ENCODE assay signal across 2 cellular contexts in genomic region chr2:156476021-156476420, GRCh38.
TF ChIP-seq lines count a peak whose summit lies in the region.

No MANE protein-coding gene starts in this region.

TF ChIP-seq in IMR-90, 13 proteins besides CTCF, POLR2A, EP300 and RAD21:
- TF ChIP-seq MAZ (IDR thresholded peaks at IDR 0.05; ENCODE audit: borderline replicate concordance, low read depth, low read length) (no peak), CEBPB (IDR thresholded peaks at IDR 0.05; ENCODE audit: low read depth, low read length) (no peak), RCOR1 (IDR thresholded peaks at IDR 0.05; ENCODE audit: insufficient replicate concordance, low read length) (no peak), FOS (IDR thresholded peaks at IDR 0.05; ENCODE audit: low read depth, low read length) (no peak), RFX5 (IDR thresholded peaks at IDR 0.05; ENCODE audit: low read depth, low read length) (no peak), CHD1 (IDR thresholded peaks at IDR 0.05; ENCODE audit: low read depth, low read length) (no peak), NFE2L2 (IDR thresholded peaks at IDR 0.05; ENCODE audit: low read depth, low read length) (no peak), MAFK (IDR thresholded peaks at IDR 0.05; ENCODE audit: low read depth, low read length) (no peak), BHLHE40 (IDR thresholded peaks at IDR 0.05; ENCODE audit: low read depth, low read length) (no peak), MXI1 (IDR thresholded peaks at IDR 0.05; ENCODE audit: borderline replicate concordance, low read depth, low read length) (no peak), SMC3 (IDR thresholded peaks at IDR 0.05; ENCODE audit: low read depth, low read length) (no peak), USF2 (IDR thresholded peaks at IDR 0.05; ENCODE audit: low read depth, low read length) (no peak)
- TF ChIP-seq, protein P1, sequence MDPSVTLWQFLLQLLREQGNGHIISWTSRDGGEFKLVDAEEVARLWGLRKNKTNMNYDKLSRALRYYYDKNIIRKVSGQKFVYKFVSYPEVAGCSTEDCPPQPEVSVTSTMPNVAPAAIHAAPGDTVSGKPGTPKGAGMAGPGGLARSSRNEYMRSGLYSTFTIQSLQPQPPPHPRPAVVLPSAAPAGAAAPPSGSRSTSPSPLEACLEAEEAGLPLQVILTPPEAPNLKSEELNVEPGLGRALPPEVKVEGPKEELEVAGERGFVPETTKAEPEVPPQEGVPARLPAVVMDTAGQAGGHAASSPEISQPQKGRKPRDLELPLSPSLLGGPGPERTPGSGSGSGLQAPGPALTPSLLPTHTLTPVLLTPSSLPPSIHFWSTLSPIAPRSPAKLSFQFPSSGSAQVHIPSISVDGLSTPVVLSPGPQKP (IDR thresholded peaks at IDR 0.05; ENCODE audit: borderline replicate concordance, low read depth, low read length), result no peak

TF ChIP-seq in WTC11, 78 proteins besides CTCF, POLR2A, EP300 and RAD21:
- TF ChIP-seq PRRX2 (CRISPR knock-in tag; IDR thresholded peaks at IDR 0.05) (no peak), ZNF317 (CRISPR knock-in tag; IDR thresholded peaks at IDR 0.05; ENCODE audit: borderline replicate concordance, low read depth) (no peak), ZNF425 (CRISPR knock-in tag; conservative IDR thresholded peaks at IDR 0.05) (no peak), RELA (CRISPR knock-in tag; IDR thresholded peaks at IDR 0.05; ENCODE audit: borderline replicate concordance) (no peak), ZMAT4 (CRISPR knock-in tag; IDR thresholded peaks at IDR 0.05) (no peak), ZNF416 (CRISPR knock-in tag; IDR thresholded peaks at IDR 0.05) (no peak), JAZF1 (CRISPR knock-in tag; IDR thresholded peaks at IDR 0.05) (no peak), NR1H2 (CRISPR knock-in tag; IDR thresholded peaks at IDR 0.05) (no peak), NR3C1 (CRISPR knock-in tag; conservative IDR thresholded peaks at IDR 0.05; ENCODE audit: low read depth) (no peak), ERG (CRISPR knock-in tag; IDR thresholded peaks at IDR 0.05) (no peak), ZNF138 (CRISPR knock-in tag; conservative IDR thresholded peaks at IDR 0.05) (no peak), ZNF396 (CRISPR knock-in tag; IDR thresholded peaks at IDR 0.05; ENCODE audit: borderline replicate concordance) (no peak), ATF6 (CRISPR knock-in tag; IDR thresholded peaks at IDR 0.05) (no peak), ZNF121 (CRISPR knock-in tag; IDR thresholded peaks at IDR 0.05) (no peak), FOXJ3 (CRISPR knock-in tag; IDR thresholded peaks at IDR 0.05; ENCODE audit: borderline replicate concordance) (no peak), NFYB (CRISPR knock-in tag; conservative IDR thresholded peaks at IDR 0.05; ENCODE audit: low read depth) (no peak)
- TF ChIP-seq, protein P2, sequence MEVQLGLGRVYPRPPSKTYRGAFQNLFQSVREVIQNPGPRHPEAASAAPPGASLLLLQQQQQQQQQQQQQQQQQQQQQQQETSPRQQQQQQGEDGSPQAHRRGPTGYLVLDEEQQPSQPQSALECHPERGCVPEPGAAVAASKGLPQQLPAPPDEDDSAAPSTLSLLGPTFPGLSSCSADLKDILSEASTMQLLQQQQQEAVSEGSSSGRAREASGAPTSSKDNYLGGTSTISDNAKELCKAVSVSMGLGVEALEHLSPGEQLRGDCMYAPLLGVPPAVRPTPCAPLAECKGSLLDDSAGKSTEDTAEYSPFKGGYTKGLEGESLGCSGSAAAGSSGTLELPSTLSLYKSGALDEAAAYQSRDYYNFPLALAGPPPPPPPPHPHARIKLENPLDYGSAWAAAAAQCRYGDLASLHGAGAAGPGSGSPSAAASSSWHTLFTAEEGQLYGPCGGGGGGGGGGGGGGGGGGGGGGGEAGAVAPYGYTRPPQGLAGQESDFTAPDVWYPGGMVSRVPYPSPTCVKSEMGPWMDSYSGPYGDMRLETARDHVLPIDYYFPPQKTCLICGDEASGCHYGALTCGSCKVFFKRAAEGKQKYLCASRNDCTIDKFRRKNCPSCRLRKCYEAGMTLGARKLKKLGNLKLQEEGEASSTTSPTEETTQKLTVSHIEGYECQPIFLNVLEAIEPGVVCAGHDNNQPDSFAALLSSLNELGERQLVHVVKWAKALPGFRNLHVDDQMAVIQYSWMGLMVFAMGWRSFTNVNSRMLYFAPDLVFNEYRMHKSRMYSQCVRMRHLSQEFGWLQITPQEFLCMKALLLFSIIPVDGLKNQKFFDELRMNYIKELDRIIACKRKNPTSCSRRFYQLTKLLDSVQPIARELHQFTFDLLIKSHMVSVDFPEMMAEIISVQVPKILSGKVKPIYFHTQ (CRISPR knock-in tag; IDR thresholded peaks at IDR 0.05), result no peak
- TF ChIP-seq, protein P3, sequence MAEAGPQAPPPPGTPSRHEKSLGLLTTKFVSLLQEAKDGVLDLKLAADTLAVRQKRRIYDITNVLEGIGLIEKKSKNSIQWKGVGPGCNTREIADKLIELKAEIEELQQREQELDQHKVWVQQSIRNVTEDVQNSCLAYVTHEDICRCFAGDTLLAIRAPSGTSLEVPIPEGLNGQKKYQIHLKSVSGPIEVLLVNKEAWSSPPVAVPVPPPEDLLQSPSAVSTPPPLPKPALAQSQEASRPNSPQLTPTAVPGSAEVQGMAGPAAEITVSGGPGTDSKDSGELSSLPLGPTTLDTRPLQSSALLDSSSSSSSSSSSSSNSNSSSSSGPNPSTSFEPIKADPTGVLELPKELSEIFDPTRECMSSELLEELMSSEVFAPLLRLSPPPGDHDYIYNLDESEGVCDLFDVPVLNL (CRISPR knock-in tag; IDR thresholded peaks at IDR 0.05; ENCODE audit: borderline replicate concordance, low read depth), result no peak
- TF ChIP-seq, protein P4, sequence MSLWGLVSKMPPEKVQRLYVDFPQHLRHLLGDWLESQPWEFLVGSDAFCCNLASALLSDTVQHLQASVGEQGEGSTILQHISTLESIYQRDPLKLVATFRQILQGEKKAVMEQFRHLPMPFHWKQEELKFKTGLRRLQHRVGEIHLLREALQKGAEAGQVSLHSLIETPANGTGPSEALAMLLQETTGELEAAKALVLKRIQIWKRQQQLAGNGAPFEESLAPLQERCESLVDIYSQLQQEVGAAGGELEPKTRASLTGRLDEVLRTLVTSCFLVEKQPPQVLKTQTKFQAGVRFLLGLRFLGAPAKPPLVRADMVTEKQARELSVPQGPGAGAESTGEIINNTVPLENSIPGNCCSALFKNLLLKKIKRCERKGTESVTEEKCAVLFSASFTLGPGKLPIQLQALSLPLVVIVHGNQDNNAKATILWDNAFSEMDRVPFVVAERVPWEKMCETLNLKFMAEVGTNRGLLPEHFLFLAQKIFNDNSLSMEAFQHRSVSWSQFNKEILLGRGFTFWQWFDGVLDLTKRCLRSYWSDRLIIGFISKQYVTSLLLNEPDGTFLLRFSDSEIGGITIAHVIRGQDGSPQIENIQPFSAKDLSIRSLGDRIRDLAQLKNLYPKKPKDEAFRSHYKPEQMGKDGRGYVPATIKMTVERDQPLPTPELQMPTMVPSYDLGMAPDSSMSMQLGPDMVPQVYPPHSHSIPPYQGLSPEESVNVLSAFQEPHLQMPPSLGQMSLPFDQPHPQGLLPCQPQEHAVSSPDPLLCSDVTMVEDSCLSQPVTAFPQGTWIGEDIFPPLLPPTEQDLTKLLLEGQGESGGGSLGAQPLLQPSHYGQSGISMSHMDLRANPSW (CRISPR knock-in tag; conservative IDR thresholded peaks at IDR 0.05; ENCODE audit: low read depth), result no peak
